Comparison of ENCODE assay signal across 9 cellular contexts in genomic region chr17:65785109-65785508, GRCh38.
A peak's percentile ranks its signal among the peaks of the same experiment; 100 is the strongest.
DNase-seq lines count a peak whose midpoint lies in the region; ATAC-seq, FAIRE-seq and TF ChIP-seq lines count a peak whose summit lies in the region.
"Had no signal": no experiment of that assay in that cellular context is flagged by ENCODE, and none has a peak within 500 bp of the region (broad histone marks: within the 10 kb centered on the region; RNA-seq: fewer than 3 reads in every experiment).

No MANE protein-coding gene starts in this region.

- H3K4me1 ChIP-seq in HCT116 (ENCODE audit: control insufficient read depth in 1 of 2, insufficient read depth in 2 of 2, low read length in 2 of 2) (peaks cover 39 to 40% of the 10 kb centered on the region in 2 experiments), adipocyte (ENCODE audit: control insufficient read depth, insufficient read depth, low read length) (peaks cover 25% of the 10 kb centered on the region), small intestine (ENCODE audit: control insufficient read depth in 2 of 2, insufficient read depth in 1 of 2, low read depth in 1 of 2, low read length in 1 of 2) (no peaks in the 10 kb centered on the region)

- no peaks in the 10 kb centered on the region for H4K20me1 ChIP-seq in HCT116 (ENCODE audit: insufficient read depth)

- H2AFZ ChIP-seq in HCT116 (ENCODE audit: low read depth, low read length, poor library complexity, severe bottlenecking) = peak overlapping the region; percentile 45

- no peaks in the 10 kb centered on the region for H3K36me3 ChIP-seq in HCT116 (ENCODE audit: control insufficient read depth in 1 of 2, insufficient read depth in 2 of 2, low read length in 2 of 2)
- no peaks in the 10 kb centered on the region for H3K36me3 ChIP-seq in adipocyte (ENCODE audit: control insufficient read depth, insufficient read depth, low read length, severe bottlenecking)
- no peaks in the 10 kb centered on the region for H3K36me3 ChIP-seq in small intestine (ENCODE audit: control insufficient read depth in 2 of 2, insufficient read depth in 2 of 2, low read length in 2 of 2)

- H3K9me2 ChIP-seq in HCT116 (ENCODE audit: insufficient read depth) = no peaks in the 10 kb centered on the region

- WGBS in small intestine, 3 donors = 0 to 12% (median 7%) methylated on average over 1 of the region's 1 CpG

- H3K27me3 ChIP-seq in HCT116 (ENCODE audit: insufficient read depth, low read length) = no peaks in the 10 kb centered on the region
- no peaks in the 10 kb centered on the region for H3K27me3 ChIP-seq in adipocyte (replicated peaks; ENCODE audit: control insufficient read depth, insufficient read depth, low read length)
- no peaks in the 10 kb centered on the region for H3K27me3 ChIP-seq in small intestine (ENCODE audit: control insufficient read depth in 2 of 2, insufficient read depth in 2 of 2, low read length in 2 of 2)

- peak overlapping the region; percentile 69 for H3K4me2 ChIP-seq in HCT116 (ENCODE audit: low read length)

- POLR2A ChIA-PET in HCT116 (lab: Charles Lee) = interaction anchor here (1.8 kb wide), 1 partner anchor 10 kb away, joined by 6 read pairs; no protein-coding TSS in a partner anchor

- no peak for TF ChIP-seq RAD21 in HCT116 (IDR thresholded peaks at IDR 0.05; ENCODE audit: low read depth)

- H3K9ac ChIP-seq in HCT116 (ENCODE audit: low read length) (no peak overlapping the region), adipocyte (ENCODE audit: low read length) (peak overlapping the region; percentile 11)

- H3K79me2 ChIP-seq in HCT116 (ENCODE audit: insufficient read depth, low read length) = no peaks in the 10 kb centered on the region

- intact Hi-C loops in HCT116 (cut with micrococcal nuclease) (loop anchor here (10.0 kb wide), 1 partner anchor 200 kb away; no protein-coding TSS in a partner anchor), left cardiac atrium (cut with DNase I) (no loop called here)

- CTCF ChIA-PET in HCT116 (lab: Charles Lee) = interaction anchor here (1.8 kb wide), 1 partner anchor 9 kb away, joined by 6 read pairs; no protein-coding TSS in a partner anchor

- DNase-seq in HCT116 (ENCODE audit: low read depth, low spot score) (peak; percentile 66), adipocyte (ENCODE audit: low read depth) (peak; percentile 93), left cardiac atrium (no peak), small intestine (peak; percentile 29), hypothalamus (lab: John Stamatoyannopoulos, UW) (no peak), NCI-H2107 (lab: John Stamatoyannopoulos, UW) (no peak), NCI-H2081 (lab: John Stamatoyannopoulos, UW) (no peak), NCI-H1105 (lab: John Stamatoyannopoulos, UW) (no peak)
- DNase-seq: activated CD4-positive, alpha-beta T cell treated with anti-CD3 and anti-CD28 coated beads for 1 hour had no signal

- peak; percentile 44 for FAIRE-seq in small intestine (lab: Jason Lieb, UNC)

- ATAC-seq in HCT116 (peak; percentile 40; the same call in 1 of the 2 replicates), left cardiac atrium (peak; percentile 73 to 94)

- H3K9me3 ChIP-seq in HCT116 (ENCODE audit: control insufficient read depth in 1 of 2, insufficient read depth in 1 of 2, low read depth in 1 of 2, low read length in 2 of 2) (no peaks in the 10 kb centered on the region), adipocyte (ENCODE audit: control insufficient read depth, low read length) (no peaks in the 10 kb centered on the region), small intestine (ENCODE audit: control insufficient read depth, low read depth) (no peaks in the 10 kb centered on the region)

- TF ChIP-seq CTCF in HCT116 (IDR thresholded peaks at IDR 0.05 in 2 of 3, conservative IDR thresholded peaks at IDR 0.05 in 1 of 3; ENCODE audit: borderline replicate concordance in 1 of 3, insufficient read depth in 1 of 3, low read depth in 2 of 3, low read length in 2 of 3) = no peak

- no TSS peak for BruUV-seq in HCT116 (replicated peaks; lab: Mats Ljungman, UMichigan)

- H3K27ac ChIP-seq in HCT116 (ENCODE audit: low read depth, low read length) (peak overlapping the region; percentile 58), small intestine (ENCODE audit: low read depth in 1 of 2, low read length in 1 of 2) (no peak overlapping the region)

- RAD21 ChIA-PET in HCT116 (lab: Charles Lee; ENCODE audit: low non-redundant PET in 1 of 2, low total read pairs in 2 of 2, uncharacterized antibody in 2 of 2, unreplicated experiment in 2 of 2) = no interaction called here

- H3K4me3 ChIP-seq in HCT116 (replicated peaks in 1 of 2; ENCODE audit: low read depth in 1 of 2, low read length in 2 of 2) = peak overlapping the region in 1 of 2 experiments; percentile 30; a peak in 2 of 4 replicates
- peak overlapping the region; percentile 22 for H3K4me3 ChIP-seq in adipocyte (ENCODE audit: low read length)
- H3K4me3 ChIP-seq in small intestine (ENCODE audit: low read depth in 1 of 2, low read length in 2 of 2) = no peak overlapping the region

- TF ChIP-seq POLR2A in HCT116 (IDR thresholded peaks at IDR 0.05; ENCODE audit: borderline replicate concordance, extremely low read depth, insufficient read depth, insufficient read length) = no peak

TF ChIP-seq in HCT116, 20 proteins besides CTCF, POLR2A, EP300 and RAD21 (continues in another document):
- TF ChIP-seq, protein P1, sequence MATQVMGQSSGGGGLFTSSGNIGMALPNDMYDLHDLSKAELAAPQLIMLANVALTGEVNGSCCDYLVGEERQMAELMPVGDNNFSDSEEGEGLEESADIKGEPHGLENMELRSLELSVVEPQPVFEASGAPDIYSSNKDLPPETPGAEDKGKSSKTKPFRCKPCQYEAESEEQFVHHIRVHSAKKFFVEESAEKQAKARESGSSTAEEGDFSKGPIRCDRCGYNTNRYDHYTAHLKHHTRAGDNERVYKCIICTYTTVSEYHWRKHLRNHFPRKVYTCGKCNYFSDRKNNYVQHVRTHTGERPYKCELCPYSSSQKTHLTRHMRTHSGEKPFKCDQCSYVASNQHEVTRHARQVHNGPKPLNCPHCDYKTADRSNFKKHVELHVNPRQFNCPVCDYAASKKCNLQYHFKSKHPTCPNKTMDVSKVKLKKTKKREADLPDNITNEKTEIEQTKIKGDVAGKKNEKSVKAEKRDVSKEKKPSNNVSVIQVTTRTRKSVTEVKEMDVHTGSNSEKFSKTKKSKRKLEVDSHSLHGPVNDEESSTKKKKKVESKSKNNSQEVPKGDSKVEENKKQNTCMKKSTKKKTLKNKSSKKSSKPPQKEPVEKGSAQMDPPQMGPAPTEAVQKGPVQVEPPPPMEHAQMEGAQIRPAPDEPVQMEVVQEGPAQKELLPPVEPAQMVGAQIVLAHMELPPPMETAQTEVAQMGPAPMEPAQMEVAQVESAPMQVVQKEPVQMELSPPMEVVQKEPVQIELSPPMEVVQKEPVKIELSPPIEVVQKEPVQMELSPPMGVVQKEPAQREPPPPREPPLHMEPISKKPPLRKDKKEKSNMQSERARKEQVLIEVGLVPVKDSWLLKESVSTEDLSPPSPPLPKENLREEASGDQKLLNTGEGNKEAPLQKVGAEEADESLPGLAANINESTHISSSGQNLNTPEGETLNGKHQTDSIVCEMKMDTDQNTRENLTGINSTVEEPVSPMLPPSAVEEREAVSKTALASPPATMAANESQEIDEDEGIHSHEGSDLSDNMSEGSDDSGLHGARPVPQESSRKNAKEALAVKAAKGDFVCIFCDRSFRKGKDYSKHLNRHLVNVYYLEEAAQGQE (IDR thresholded peaks at IDR 0.05; ENCODE audit: low read depth) = no peak
- 0 out of 2 replicates have a peak, but pooled peaks have one; percentile 40 for TF ChIP-seq ATF3 (IDR thresholded peaks at IDR 0.05)
- TF ChIP-seq, protein P2, sequence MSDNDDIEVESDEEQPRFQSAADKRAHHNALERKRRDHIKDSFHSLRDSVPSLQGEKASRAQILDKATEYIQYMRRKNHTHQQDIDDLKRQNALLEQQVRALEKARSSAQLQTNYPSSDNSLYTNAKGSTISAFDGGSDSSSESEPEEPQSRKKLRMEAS (IDR thresholded peaks at IDR 0.05) = peak; percentile 15; the same call in 1 of the 2 replicates
- TF ChIP-seq CEBPB (IDR thresholded peaks at IDR 0.05; ENCODE audit: low read depth) = peak; percentile 60
- peak; percentile 39; the same call in 1 of the 2 replicates for TF ChIP-seq CBX3 (IDR thresholded peaks at IDR 0.05; ENCODE audit: low read depth)
- no peak; the same call in 1 of the 2 replicates for TF ChIP-seq SIN3A (IDR thresholded peaks at IDR 0.05; ENCODE audit: low read depth)
- TF ChIP-seq ELF1 (IDR thresholded peaks at IDR 0.05; ENCODE audit: borderline replicate concordance, low read depth) = no peak; the same call in 1 of the 2 replicates
- peak; percentile 72 for TF ChIP-seq JUND (IDR thresholded peaks at IDR 0.05)
- peak; percentile 67; the same call in 1 of the 2 replicates for TF ChIP-seq SP1 (IDR thresholded peaks at IDR 0.05; ENCODE audit: low read depth)
- TF ChIP-seq YY1 (IDR thresholded peaks at IDR 0.05; ENCODE audit: extremely low read depth, insufficient replicate concordance, low read depth, low read length) = peak; percentile 61
- TF ChIP-seq, protein P3, sequence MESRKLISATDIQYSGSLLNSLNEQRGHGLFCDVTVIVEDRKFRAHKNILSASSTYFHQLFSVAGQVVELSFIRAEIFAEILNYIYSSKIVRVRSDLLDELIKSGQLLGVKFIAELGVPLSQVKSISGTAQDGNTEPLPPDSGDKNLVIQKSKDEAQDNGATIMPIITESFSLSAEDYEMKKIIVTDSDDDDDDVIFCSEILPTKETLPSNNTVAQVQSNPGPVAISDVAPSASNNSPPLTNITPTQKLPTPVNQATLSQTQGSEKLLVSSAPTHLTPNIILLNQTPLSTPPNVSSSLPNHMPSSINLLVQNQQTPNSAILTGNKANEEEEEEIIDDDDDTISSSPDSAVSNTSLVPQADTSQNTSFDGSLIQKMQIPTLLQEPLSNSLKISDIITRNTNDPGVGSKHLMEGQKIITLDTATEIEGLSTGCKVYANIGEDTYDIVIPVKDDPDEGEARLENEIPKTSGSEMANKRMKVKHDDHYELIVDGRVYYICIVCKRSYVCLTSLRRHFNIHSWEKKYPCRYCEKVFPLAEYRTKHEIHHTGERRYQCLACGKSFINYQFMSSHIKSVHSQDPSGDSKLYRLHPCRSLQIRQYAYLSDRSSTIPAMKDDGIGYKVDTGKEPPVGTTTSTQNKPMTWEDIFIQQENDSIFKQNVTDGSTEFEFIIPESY (IDR thresholded peaks at IDR 0.05; ENCODE audit: extremely low read depth, insufficient replicate concordance, low read length) = no peak
- TF ChIP-seq EGR1 (IDR thresholded peaks at IDR 0.05; ENCODE audit: low read depth) = no peak
- TF ChIP-seq ZNF274 (IDR thresholded peaks at IDR 0.05; ENCODE audit: low read depth, low read length) = no peak
- peak; percentile 77 for TF ChIP-seq FOSL1 (IDR thresholded peaks at IDR 0.05; ENCODE audit: low read depth)
- TF ChIP-seq EZH2phosphoT487 (IDR thresholded peaks at IDR 0.05; ENCODE audit: borderline replicate concordance) = no peak
- no peak for TF ChIP-seq SRF (IDR thresholded peaks at IDR 0.05; ENCODE audit: low read depth)
- TF ChIP-seq ZFX (IDR thresholded peaks at IDR 0.05) = no peak

Comparison
In these comparisons a context has a peak if more than half of its experiments do, and no peak if none do; other contexts are left out.
1. DNase-seq: peak in HCT116 (single experiment), adipocyte (single experiment) and small intestine (single experiment); none in left cardiac atrium (single experiment), hypothalamus (0 of 51), NCI-H2107 (single experiment), NCI-H2081 (0 of 2) and NCI-H1105 (single experiment).